1 cellular context compared by ENCODE assay signal in genomic region chr17:58112970-58113631, GRCh38.
TF ChIP-seq lines count a peak whose summit lies in the region.

No MANE protein-coding gene starts in this region.

TF ChIP-seq in H1, 55 proteins besides CTCF, POLR2A, EP300 and RAD21 (continued from another document):
- TF ChIP-seq YY1 (IDR thresholded peaks at IDR 0.05; ENCODE audit: low read depth, low read length), result peak; percentile 75; the same call in 1 of the 2 replicates
- peak; percentile 62 for TF ChIP-seq NANOG (IDR thresholded peaks at IDR 0.05; ENCODE audit: insufficient read depth, low read depth, low read length, poor library complexity, severe bottlenecking)
- TF ChIP-seq TEAD4 (IDR thresholded peaks at IDR 0.05; ENCODE audit: low read depth, low read length), result 0 out of 2 replicates have a peak, but pooled peaks have one; percentile 24
- TF ChIP-seq, protein P1, sequence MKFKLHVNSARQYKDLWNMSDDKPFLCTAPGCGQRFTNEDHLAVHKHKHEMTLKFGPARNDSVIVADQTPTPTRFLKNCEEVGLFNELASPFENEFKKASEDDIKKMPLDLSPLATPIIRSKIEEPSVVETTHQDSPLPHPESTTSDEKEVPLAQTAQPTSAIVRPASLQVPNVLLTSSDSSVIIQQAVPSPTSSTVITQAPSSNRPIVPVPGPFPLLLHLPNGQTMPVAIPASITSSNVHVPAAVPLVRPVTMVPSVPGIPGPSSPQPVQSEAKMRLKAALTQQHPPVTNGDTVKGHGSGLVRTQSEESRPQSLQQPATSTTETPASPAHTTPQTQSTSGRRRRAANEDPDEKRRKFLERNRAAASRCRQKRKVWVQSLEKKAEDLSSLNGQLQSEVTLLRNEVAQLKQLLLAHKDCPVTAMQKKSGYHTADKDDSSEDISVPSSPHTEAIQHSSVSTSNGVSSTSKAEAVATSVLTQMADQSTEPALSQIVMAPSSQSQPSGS (IDR thresholded peaks at IDR 0.05; ENCODE audit: low read length), result 0 out of 2 replicates have a peak, but pooled peaks have one; percentile 52
- peak; percentile 39; the same call in 1 of the 2 replicates for TF ChIP-seq GABPA (IDR thresholded peaks at IDR 0.05; ENCODE audit: borderline replicate concordance, insufficient read depth, low read length)
